27 cellular contexts compared by ENCODE assay signal in the genomic region with DNA sequence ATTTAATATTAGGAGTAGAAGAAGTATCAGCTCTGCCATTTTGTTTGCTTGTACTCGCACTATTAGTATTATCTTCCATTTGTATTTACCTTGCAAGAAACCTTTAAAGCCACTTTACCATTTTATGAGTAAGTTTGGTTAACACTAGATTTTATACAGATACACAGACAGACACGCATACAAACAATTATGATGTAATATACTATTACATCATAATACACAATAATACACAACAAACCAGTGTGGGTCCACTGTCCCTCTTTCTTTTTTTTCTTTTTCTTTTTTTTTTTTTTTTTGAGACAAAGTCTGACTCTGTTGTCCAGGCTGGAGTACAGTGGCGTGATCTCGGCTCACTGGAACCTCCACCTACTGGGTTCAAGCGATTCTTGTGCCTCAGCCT.
"Had no signal": no experiment of that assay in that cellular context is flagged by ENCODE, and none has a peak within 500 bp of the region (broad histone marks: within the 10 kb centered on the region; RNA-seq: fewer than 3 reads in every experiment).

No MANE protein-coding gene starts in this region.

- H3K27ac ChIP-seq: colonic mucosa, coronary artery, dorsolateral prefrontal cortex, epithelial cell of prostate, esophagus muscularis mucosa, foreskin keratinocyte, gastrocnemius medialis, gastroesophageal sphincter, heart left ventricle, heart right ventricle, hepatocyte had no signal

- ATAC-seq: effector memory CD8-positive, alpha-beta T cell; gastrocnemius medialis; gastroesophageal sphincter; heart left ventricle; heart right ventricle had no signal

- H3K4me2 ChIP-seq: hepatocyte had no signal

- DNase-seq: colonic mucosa; dermis blood vessel endothelial cell; dorsolateral prefrontal cortex; effector CD4-positive, alpha-beta T cell; effector CD8-positive, alpha-beta T cell; effector memory CD4-positive, alpha-beta T cell; effector memory CD8-positive, alpha-beta T cell; endodermal cell; erythroblast; esophagus squamous epithelium; foreskin fibroblast; foreskin melanocyte; gastrocnemius medialis; glutamatergic neuron; head of caudate nucleus; heart left ventricle; heart right ventricle had no signal

- H3K79me2 ChIP-seq: hepatocyte had no signal

- H3K27me3 ChIP-seq: colonic mucosa, dorsolateral prefrontal cortex, esophagus muscularis mucosa, esophagus squamous epithelium, foreskin keratinocyte, gastrocnemius medialis, gastroesophageal sphincter, heart left ventricle, hepatocyte had no signal

- H3K4me3 ChIP-seq: colonic mucosa, coronary artery, dorsolateral prefrontal cortex, esophagus muscularis mucosa, esophagus squamous epithelium, gastrocnemius medialis, gastroesophageal sphincter, heart left ventricle, heart right ventricle, hepatocyte had no signal

- H3K36me3 ChIP-seq: colonic mucosa, esophagus muscularis mucosa, esophagus squamous epithelium, gastrocnemius medialis, gastroesophageal sphincter, heart left ventricle, heart right ventricle had no signal

- H2AFZ ChIP-seq: hepatocyte had no signal

- H3K4me1 ChIP-seq: colonic mucosa, gastrocnemius medialis had no signal

- H3K9me3 ChIP-seq: colonic mucosa, esophagus muscularis mucosa, esophagus squamous epithelium, gastrocnemius medialis, gastroesophageal sphincter, heart left ventricle, heart right ventricle had no signal

- FAIRE-seq: colon, endometrium, endothelial cell of umbilical vein, frontal cortex had no signal
